In the genomic region with DNA sequence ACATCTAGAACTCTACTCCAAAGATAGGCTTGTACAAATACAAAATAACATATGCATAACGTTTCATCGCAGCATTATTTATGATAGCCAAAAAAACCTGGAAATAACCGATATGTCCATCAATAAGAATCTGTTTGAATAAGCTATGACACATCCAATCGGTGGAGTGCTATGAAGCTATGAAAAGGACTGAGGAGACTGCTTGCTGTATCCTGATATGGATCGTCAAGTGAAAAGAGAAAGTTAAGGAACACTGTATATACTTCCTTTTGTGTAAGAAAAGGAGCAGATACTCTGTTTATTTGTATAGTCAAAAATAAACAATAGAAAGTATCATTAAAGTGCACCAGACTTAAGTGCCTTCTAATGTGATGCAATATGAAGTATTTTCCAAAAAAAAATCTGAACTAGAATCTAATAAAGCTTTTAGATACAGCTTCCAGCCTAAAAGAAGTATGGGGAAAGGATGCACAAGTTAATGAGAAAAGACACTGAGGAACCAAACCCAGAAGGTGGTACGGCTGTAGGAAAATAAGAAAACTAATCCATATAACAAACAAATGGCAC, we compare ENCODE assay signal across 8 cellular contexts. TPM values are rescaled to one million over a fixed set of nuclear protein-coding genes. Genes with fewer than 3 reads are reported as not detected.
DNase-seq lines count a peak whose midpoint lies in the region; ATAC-seq and TF ChIP-seq lines count a peak whose summit lies in the region.

No MANE protein-coding gene starts in this region.

- H3K4me3 ChIP-seq in GM23338 (peak overlapping the region; percentile 91), right cardiac atrium (ENCODE audit: low read length) (peak overlapping the region; percentile 76), skin epidermis (peak overlapping the region; percentile 54 to 89 (median 76))

- intact Hi-C loops in right cardiac atrium (cut with DNase I) = no loop called here

- CTCF ChIA-PET in WTC11 (lab: Charles Lee) = interaction anchor here (1.0 to 1.9 kb wide), 3 partner anchors 58 to 170 kb away, joined by 3 to 5 read pairs (median 4); a partner anchor contains a TSS

- no peak for TF ChIP-seq CTCF in GM23338 (conservative IDR thresholded peaks at IDR 0.05; ENCODE audit: low read depth in 2 of 2)
- TF ChIP-seq CTCF in WTC11 (IDR thresholded peaks at IDR 0.05) = no peak

- H3K27me3 Mint-ChIP-seq in GM23338 (ENCODE audit: insufficient read depth, low read depth, poor library complexity) = peaks cover 21% of the 10 kb centered on the region
- H3K27me3 Mint-ChIP-seq in WTC11 (ENCODE audit: low read depth) = peaks cover 50% of the 10 kb centered on the region

- WGBS in right cardiac atrium = 47% methylated on average over 6 of the region's 6 CpGs

- H3K36me3 Mint-ChIP-seq in GM23338 (ENCODE audit: low read depth) = peaks cover under 1% of the 10 kb centered on the region; the same call in 2 of the 3 replicates
- H3K36me3 Mint-ChIP-seq in WTC11 = no peaks in the 10 kb centered on the region

- peaks cover 35% of the 10 kb centered on the region for H3K27me3 ChIP-seq in GM23338 (ENCODE audit: insufficient read depth)
- no peaks in the 10 kb centered on the region for H3K27me3 ChIP-seq in right cardiac atrium (ENCODE audit: control insufficient read depth, insufficient read depth)

- POLR2A ChIA-PET in WTC11 (lab: Charles Lee) = interaction anchor here (0.5 to 1.4 kb wide), 3 partner anchors 58 to 956 kb away, joined by 3 to 4 read pairs (median 3); a partner anchor contains a TSS

- H3K9me3 ChIP-seq in right cardiac atrium (ENCODE audit: control insufficient read depth, low read length) = no peaks in the 10 kb centered on the region

- H3K27ac Mint-ChIP-seq in GM23338 (no peak overlapping the region), WTC11 (no peak overlapping the region)

- H3K9me2 ChIP-seq in GM23338 (ENCODE audit: insufficient read depth) = no peaks in the 10 kb centered on the region

- H3K4me2 ChIP-seq in GM23338 = peak overlapping the region; percentile 79

- DNase-seq in GM23338 (ENCODE audit: low spot score) (no peak), WTC11 (ENCODE audit: low spot score) (no peak), right cardiac atrium (no peak), NCI-H748 (lab: John Stamatoyannopoulos, UW; ENCODE audit: unreplicated experiment) (no peak), NCI-H526 treated with DMSO at 0.1 percent for 48 hours (lab: John Stamatoyannopoulos, UW) (no peak), NCI-H82 (lab: John Stamatoyannopoulos, UW) (no peak)

- H3F3A ChIP-seq in GM23338 (replicated peaks; ENCODE audit: low read depth) = peaks cover 21% of the 10 kb centered on the region

- H3K4me1 Mint-ChIP-seq in GM23338 = peaks cover 17% of the 10 kb centered on the region
- peaks cover 27% of the 10 kb centered on the region for H3K4me1 Mint-ChIP-seq in WTC11

- peak overlapping the region; percentile 79 for H3K4me3 Mint-ChIP-seq in GM23338
- peak overlapping the region; percentile 70 for H3K4me3 Mint-ChIP-seq in WTC11

- no peaks in the 10 kb centered on the region for H4K20me1 ChIP-seq in GM23338 (replicated peaks; ENCODE audit: insufficient read depth)

- peaks cover 25% of the 10 kb centered on the region for H3K4me1 ChIP-seq in GM23338 (ENCODE audit: insufficient read depth)
- H3K4me1 ChIP-seq in right cardiac atrium (ENCODE audit: control insufficient read depth, insufficient read depth, low read length) = peaks cover 2% of the 10 kb centered on the region

- peak overlapping the region; percentile 98 for H2AFZ ChIP-seq in GM23338

- ATAC-seq in GM23338 = no peak
- no peak for ATAC-seq in WTC11
- no peak for ATAC-seq in right cardiac atrium
- ATAC-seq in HG03520 (IDR thresholded peaks at IDR 0.05; ENCODE audit: unreplicated experiment) = no peak

- H3K36me3 ChIP-seq in GM23338 (ENCODE audit: insufficient read depth) = no peaks in the 10 kb centered on the region

- no peaks in the 10 kb centered on the region for H3K9me3 Mint-ChIP-seq in GM23338
- H3K9me3 Mint-ChIP-seq in WTC11 = no peaks in the 10 kb centered on the region

- peaks cover 5% of the 10 kb centered on the region for H3K79me2 ChIP-seq in GM23338 (replicated peaks; ENCODE audit: insufficient read depth)

- H3K27ac ChIP-seq in GM23338 (ENCODE audit: low read depth) (no peak overlapping the region), right cardiac atrium (ENCODE audit: low read length) (no peak overlapping the region), skin epidermis (peak overlapping the region in 20 of 21 experiments; percentile 85 to 97 (median 93))

TF ChIP-seq in GM23338, 12 proteins besides CTCF, POLR2A, EP300 and RAD21 (continues in another document):
- no peak for TF ChIP-seq STAT1 (IDR thresholded peaks at IDR 0.05; ENCODE audit: unreplicated experiment)

TF ChIP-seq in WTC11, 78 proteins besides CTCF, POLR2A, EP300 and RAD21:
- no peak for TF ChIP-seq FOXK1 (CRISPR knock-in tag; IDR thresholded peaks at IDR 0.05)
- TF ChIP-seq, protein P1, sequence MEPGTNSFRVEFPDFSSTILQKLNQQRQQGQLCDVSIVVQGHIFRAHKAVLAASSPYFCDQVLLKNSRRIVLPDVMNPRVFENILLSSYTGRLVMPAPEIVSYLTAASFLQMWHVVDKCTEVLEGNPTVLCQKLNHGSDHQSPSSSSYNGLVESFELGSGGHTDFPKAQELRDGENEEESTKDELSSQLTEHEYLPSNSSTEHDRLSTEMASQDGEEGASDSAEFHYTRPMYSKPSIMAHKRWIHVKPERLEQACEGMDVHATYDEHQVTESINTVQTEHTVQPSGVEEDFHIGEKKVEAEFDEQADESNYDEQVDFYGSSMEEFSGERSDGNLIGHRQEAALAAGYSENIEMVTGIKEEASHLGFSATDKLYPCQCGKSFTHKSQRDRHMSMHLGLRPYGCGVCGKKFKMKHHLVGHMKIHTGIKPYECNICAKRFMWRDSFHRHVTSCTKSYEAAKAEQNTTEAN (CRISPR knock-in tag; IDR thresholded peaks at IDR 0.05) = no peak
- TF ChIP-seq, protein P2, sequence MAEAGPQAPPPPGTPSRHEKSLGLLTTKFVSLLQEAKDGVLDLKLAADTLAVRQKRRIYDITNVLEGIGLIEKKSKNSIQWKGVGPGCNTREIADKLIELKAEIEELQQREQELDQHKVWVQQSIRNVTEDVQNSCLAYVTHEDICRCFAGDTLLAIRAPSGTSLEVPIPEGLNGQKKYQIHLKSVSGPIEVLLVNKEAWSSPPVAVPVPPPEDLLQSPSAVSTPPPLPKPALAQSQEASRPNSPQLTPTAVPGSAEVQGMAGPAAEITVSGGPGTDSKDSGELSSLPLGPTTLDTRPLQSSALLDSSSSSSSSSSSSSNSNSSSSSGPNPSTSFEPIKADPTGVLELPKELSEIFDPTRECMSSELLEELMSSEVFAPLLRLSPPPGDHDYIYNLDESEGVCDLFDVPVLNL (CRISPR knock-in tag; IDR thresholded peaks at IDR 0.05; ENCODE audit: borderline replicate concordance, low read depth) = no peak
- TF ChIP-seq, protein P3, sequence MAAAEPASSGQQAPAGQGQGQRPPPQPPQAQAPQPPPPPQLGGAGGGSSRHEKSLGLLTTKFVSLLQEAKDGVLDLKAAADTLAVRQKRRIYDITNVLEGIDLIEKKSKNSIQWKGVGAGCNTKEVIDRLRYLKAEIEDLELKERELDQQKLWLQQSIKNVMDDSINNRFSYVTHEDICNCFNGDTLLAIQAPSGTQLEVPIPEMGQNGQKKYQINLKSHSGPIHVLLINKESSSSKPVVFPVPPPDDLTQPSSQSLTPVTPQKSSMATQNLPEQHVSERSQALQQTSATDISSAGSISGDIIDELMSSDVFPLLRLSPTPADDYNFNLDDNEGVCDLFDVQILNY (CRISPR knock-in tag; IDR thresholded peaks at IDR 0.05) = no peak
- TF ChIP-seq EMX1 (CRISPR knock-in tag; IDR thresholded peaks at IDR 0.05) = no peak

RNA-seq across cellular contexts. Expression of a gene that starts 0.6 kb away (rescaled TPM):
- total RNA-seq in GM23338 (2014; rRNA removed; shearing (Covaris generic)) = 4.0 TPM in 1 of 2 replicates, not detected in the other
- polyA plus RNA-seq in GM23338 (2016; fragmentation: Nextera tagmentation; extraction: Ambion mirVana) = not detected in 2 replicates
- 0.16 TPM in 1 of 3 replicates, not detected in the others for total RNA-seq in WTC11 (2021)
- total RNA-seq in right cardiac atrium = 10 to 100 TPM; 10.4 to 14.5 (median 12.1) TPM
- 5.3 TPM for polyA plus RNA-seq in right cardiac atrium

RNA-seq across cellular contexts. Expression of a gene that starts 4.3 kb away (rescaled TPM):
- 53.3 and 76.5 TPM in 2 replicates for total RNA-seq in GM23338 (2014; rRNA removed; shearing (Covaris generic))
- polyA plus RNA-seq in GM23338 (2016; fragmentation: Nextera tagmentation; extraction: Ambion mirVana) (37.9 and 41.9 TPM in 2 replicates), right cardiac atrium (0.81 TPM)
- total RNA-seq in WTC11 (2021) (24.0 to 24.6 TPM (median 24.4 TPM) in 3 replicates), right cardiac atrium (1 to 10 TPM in 3 of 4 donors, under 1 TPM in 1; 0.59 to 2.0 (median 1.6) TPM)

RNA-seq across cellular contexts. Expression of a gene that starts 57.2 kb away (rescaled TPM):
- total RNA-seq in GM23338 (2014; rRNA removed; shearing (Covaris generic)) = 40.4 and 41.2 TPM in 2 replicates
- 56.9 and 62.6 TPM in 2 replicates for polyA plus RNA-seq in GM23338 (2016; fragmentation: Nextera tagmentation; extraction: Ambion mirVana)
- 19.9 to 22.8 TPM (median 22.5 TPM) in 3 replicates for total RNA-seq in WTC11 (2021)
- total RNA-seq in right cardiac atrium = 1 to 10 TPM; 5.3 to 7.1 (median 6.1) TPM
- 6.0 TPM for polyA plus RNA-seq in right cardiac atrium

Comparison
In these comparisons a context has a peak if more than half of its experiments do, and no peak if none do; other contexts are left out.
1. H3K27ac ChIP-seq: peak in skin epidermis (20 of 21); none in GM23338 (single experiment) and right cardiac atrium (single experiment).
2. Peak in every context shown above with its lines, with median percentiles within 50 percentile points of each other: H3K4me3 ChIP-seq.